In genomic region chr11:19502691-19503253, GRCh38 we compare ENCODE assay signal across 11 cellular contexts.
"Had no signal": no experiment of that assay in that cellular context is flagged by ENCODE, and none has a peak within 500 bp of the region (broad histone marks: within the 10 kb centered on the region; RNA-seq: fewer than 3 reads in every experiment).

No MANE protein-coding gene starts in this region.

- H3K4me2 ChIP-seq: GM23338 had no signal

- ATAC-seq: GM23338, HCT116 had no signal

- DNase-seq: GM23248, GOT3, H7, H9, HCEC 1CT, HFFc6 had no signal

- H3K9ac ChIP-seq: GM23248 had no signal

- H3K4me3 ChIP-seq: GM23248, GM23338, HAP-1 had no signal

- H3K9me3 ChIP-seq: HAP-1 had no signal

- H3K27ac ChIP-seq: GM23248 had no signal

- H3K36me3 ChIP-seq: HAP-1 had no signal

- H3K4me1 ChIP-seq: HAP-1 had no signal

- H2AFZ ChIP-seq: GM23248, GM23338 had no signal

- FAIRE-seq: H1, H54 had no signal
